In genomic region chr4:73213917-73214663, GRCh38 we compare ENCODE assay signal across 1 cellular context.
TF ChIP-seq lines count a peak whose summit lies in the region.

No MANE protein-coding gene starts in this region.

TF ChIP-seq in HepG2, 621 proteins besides CTCF, POLR2A, EP300 and RAD21 (continued from another document):
- TF ChIP-seq ZBTB40 (IDR thresholded peaks at IDR 0.05): no peak
- TF ChIP-seq ZBTB40 (CRISPR knock-in tag; IDR thresholded peaks at IDR 0.05): no peak
- TF ChIP-seq ZNF558 (CRISPR knock-in tag; IDR thresholded peaks at IDR 0.05; ENCODE audit: borderline replicate concordance): no peak
- TF ChIP-seq FLYWCH1 (CRISPR knock-in tag; IDR thresholded peaks at IDR 0.05): no peak
- TF ChIP-seq ZNF567 (CRISPR knock-in tag; IDR thresholded peaks at IDR 0.05; ENCODE audit: borderline replicate concordance): no peak
- TF ChIP-seq CHD4 (IDR thresholded peaks at IDR 0.05; ENCODE audit: borderline replicate concordance, low read length): no peak
- no peak for TF ChIP-seq ZNF556 (CRISPR knock-in tag; IDR thresholded peaks at IDR 0.05; ENCODE audit: borderline replicate concordance)
- no peak for TF ChIP-seq PAX8 (CRISPR knock-in tag; IDR thresholded peaks at IDR 0.05; ENCODE audit: borderline replicate concordance)
- no peak for TF ChIP-seq PHF20 (CRISPR knock-in tag; IDR thresholded peaks at IDR 0.05)
- TF ChIP-seq ZNF160 (CRISPR knock-in tag; IDR thresholded peaks at IDR 0.05): no peak
- no peak for TF ChIP-seq BRD4 (CRISPR knock-in tag; IDR thresholded peaks at IDR 0.05)
- no peak for TF ChIP-seq SKI (IDR thresholded peaks at IDR 0.05; ENCODE audit: partially characterized antibody)
- no peak for TF ChIP-seq TBP (CRISPR knock-in tag; IDR thresholded peaks at IDR 0.05)
